ENCODE assay signal across 30 cellular contexts in the genomic region with DNA sequence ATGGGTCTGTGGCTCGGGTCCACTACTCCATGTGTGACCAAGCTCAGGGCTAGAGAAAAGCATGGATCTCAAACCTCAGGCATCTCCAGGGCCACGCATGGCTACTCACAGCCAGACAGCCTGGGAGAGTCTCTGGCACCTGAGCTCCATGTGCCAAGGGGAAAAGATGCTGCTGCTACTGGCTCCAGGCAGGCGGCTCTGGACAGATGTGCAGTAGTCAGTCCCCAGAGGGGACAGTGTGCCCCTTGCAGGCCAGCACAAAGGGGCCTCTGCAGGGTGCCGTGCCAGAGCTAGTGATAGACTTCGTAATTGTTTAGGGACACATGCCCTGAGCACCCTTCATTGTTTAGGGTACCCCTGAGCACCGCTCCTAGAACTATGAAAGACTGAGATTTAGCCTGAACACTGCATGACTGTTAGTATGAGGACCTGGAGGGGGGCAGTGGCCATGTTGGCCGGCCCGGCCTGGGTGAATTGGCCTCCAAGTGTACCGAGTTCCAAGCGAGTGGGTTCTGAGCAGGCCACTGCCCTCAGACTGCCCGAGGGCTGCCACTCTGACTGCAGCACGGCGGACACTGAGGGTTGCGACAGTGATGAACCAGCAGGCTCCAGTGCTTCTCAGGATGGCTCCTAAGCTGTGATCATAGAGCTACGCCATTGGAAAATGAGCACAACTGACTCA.
"Had no signal": no experiment of that assay in that cellular context is flagged by ENCODE, and none has a peak within 500 bp of the region (broad histone marks: within the 10 kb centered on the region; RNA-seq: fewer than 3 reads in every experiment).

No MANE protein-coding gene starts in this region.

- H3K36me3 Mint-ChIP-seq: activated CD8-positive, alpha-beta memory T cell treated with anti-CD3 and anti-CD28 coated beads, Interleukin-2, amount 10 ng/mL, durations not matched to agents 7 days and 5 days; activated naive CD4-positive, alpha-beta T cell treated with anti-CD3 and anti-CD28 coated beads, Interleukin-2, amount 50 U/mL, for 72 hours; brain; T-cell had no signal

- H3K4me1 Mint-ChIP-seq: activated B cell treated with CpG ODN at 0.5 μM for 24 hours; activated CD4-positive, alpha-beta T cell treated with anti-CD3 and anti-CD28 coated beads, Interleukin-2, amount 10 ng/mL, durations not matched to agents 24 days and 14 days; activated CD8-positive, alpha-beta memory T cell treated with anti-CD3 and anti-CD28 coated beads, Interleukin-2, amount 10 ng/mL, durations not matched to agents 7 days and 5 days; activated naive CD8-positive, alpha-beta T cell treated with anti-CD3 and anti-CD28 coated beads, Interleukin-2, amount 50 U/mL, for 24 hours; T-cell had no signal

- H3K27ac Mint-ChIP-seq: activated B cell treated with CpG ODN at 0.5 μM for 24 hours; activated CD4-positive, alpha-beta T cell treated with anti-CD3 and anti-CD28 coated beads, Interleukin-2, amount 10 ng/mL, durations not matched to agents 24 days and 14 days; activated CD8-positive, alpha-beta memory T cell treated with anti-CD3 and anti-CD28 coated beads, Interleukin-2, amount 10 ng/mL, durations not matched to agents 7 days and 5 days; activated naive CD4-positive, alpha-beta T cell treated with anti-CD3 and anti-CD28 coated beads, Interleukin-2, amount 50 U/mL, for 72 hours; activated naive CD8-positive, alpha-beta T cell treated with anti-CD3 and anti-CD28 coated beads, Interleukin-2, amount 50 U/mL, for 24 hours; activated T-cell treated with anti-CD3 and anti-CD28 coated beads, Interleukin-2, amount 50 U/mL, for 24 hours; activated T-helper 1 cell treated with anti-CD3 and anti-CD28 coated beads, Interleukin-12 subunit alpha, Interleukin-12 subunit beta, Interleukin-2, Interleukin-4 antibody, amounts not matched to agents 30 ng/mL and 10 ng/mL and 1 ng/mL, durations not matched to agents 14 hours and 24 hours and 36 hours; brain; T-cell had no signal

- DNase-seq: activated B cell treated with CpG ODN at 0.5 μM for 24 hours; activated CD4-positive, alpha-beta T cell treated with anti-CD3 and anti-CD28 coated beads for 1 hour; activated CD4-positive, alpha-beta T cell treated with anti-CD3 and anti-CD28 coated beads, Interleukin-2, amount 10 ng/mL, durations not matched to agents 24 days and 14 days; activated CD4-positive, alpha-beta T cell treated with anti-CD3 and anti-CD28 coated beads, Interleukin-2, amount 50 U/mL, for 48 hours; activated CD8-positive, alpha-beta memory T cell treated with anti-CD3 and anti-CD28 coated beads, Interleukin-2, amount 10 ng/mL, durations not matched to agents 7 days and 5 days; activated effector memory CD4-positive, alpha-beta T cell treated with Interleukin-2 at 50 U/mL for 16 hours; activated naive CD4-positive, alpha-beta T cell treated with Interleukin-2 at 50 U/mL for 16 hours; activated naive CD8-positive, alpha-beta T cell treated with anti-CD3 and anti-CD28 coated beads, Interleukin-2, amount 50 U/mL, for 24 hours; activated T-cell treated with anti-CD3 and anti-CD28 coated beads, Interleukin-2, amount 50 U/mL, for 24 hours; amniotic stem cell; Kasumi-1; NCI-H1105 treated with DMSO at 0.1 percent for 48 hours; NCI-H1436 treated with DMSO at 0.1 percent for 48 hours; NCI-H187 treated with DMSO at 0.1 percent for 48 hours; NCI-H2081 treated with DMSO at 0.1 percent for 48 hours; NCI-H226; NCI-H526; NCI-H82; RPMI8226; T-cell; T-helper 2 cell; T1000 had no signal

- H3K4me3 Mint-ChIP-seq: activated B cell treated with CpG ODN at 0.5 μM for 24 hours; activated CD4-positive, alpha-beta T cell treated with anti-CD3 and anti-CD28 coated beads, Interleukin-2, amount 10 ng/mL, durations not matched to agents 24 days and 14 days; activated CD8-positive, alpha-beta memory T cell treated with anti-CD3 and anti-CD28 coated beads, Interleukin-2, amount 10 ng/mL, durations not matched to agents 7 days and 5 days; activated naive CD8-positive, alpha-beta T cell treated with anti-CD3 and anti-CD28 coated beads, Interleukin-2, amount 50 U/mL, for 24 hours; activated T-cell treated with anti-CD3 and anti-CD28 coated beads, Interleukin-2, amount 50 U/mL, for 24 hours; activated T-helper 1 cell treated with anti-CD3 and anti-CD28 coated beads, Interleukin-12 subunit alpha, Interleukin-12 subunit beta, Interleukin-2, Interleukin-4 antibody, amounts not matched to agents 30 ng/mL and 10 ng/mL and 1 ng/mL, durations not matched to agents 14 hours and 24 hours and 36 hours; brain; T-cell had no signal

- FAIRE-seq: astrocyte, K562, TTC549 had no signal

- H3K27me3 Mint-ChIP-seq: activated B cell treated with CpG ODN at 0.5 μM for 24 hours; activated CD4-positive, alpha-beta T cell treated with anti-CD3 and anti-CD28 coated beads, Interleukin-2, amount 10 ng/mL, durations not matched to agents 24 days and 14 days; activated CD8-positive, alpha-beta memory T cell treated with anti-CD3 and anti-CD28 coated beads, Interleukin-2, amount 10 ng/mL, durations not matched to agents 7 days and 5 days; activated naive CD8-positive, alpha-beta T cell treated with anti-CD3 and anti-CD28 coated beads, Interleukin-2, amount 50 U/mL, for 24 hours; activated T-cell treated with anti-CD3 and anti-CD28 coated beads, Interleukin-2, amount 50 U/mL, for 24 hours; T-cell had no signal

- H3K27ac ChIP-seq: SK-N-MC had no signal

- ATAC-seq: activated CD8-positive, alpha-beta memory T cell treated with anti-CD3 and anti-CD28 coated beads, Interleukin-2, amount 10 ng/mL, durations not matched to agents 7 days and 5 days; activated naive CD4-positive, alpha-beta T cell treated with anti-CD3 and anti-CD28 coated beads, Interleukin-2, amount 50 U/mL, for 72 hours; activated naive CD8-positive, alpha-beta T cell treated with anti-CD3 and anti-CD28 coated beads, Interleukin-2, amount 50 U/mL, for 24 hours; K562; Right ventricle myocardium inferior; T-cell had no signal

- H3K4me3 ChIP-seq: K562, SK-N-MC had no signal

- H3K9me3 Mint-ChIP-seq: activated B cell treated with CpG ODN at 0.5 μM for 24 hours; activated CD4-positive, alpha-beta T cell treated with anti-CD3 and anti-CD28 coated beads, Interleukin-2, amount 10 ng/mL, durations not matched to agents 24 days and 14 days; activated T-cell treated with anti-CD3 and anti-CD28 coated beads, Interleukin-2, amount 50 U/mL, for 24 hours; activated T-helper 1 cell treated with anti-CD3 and anti-CD28 coated beads, Interleukin-12 subunit alpha, Interleukin-12 subunit beta, Interleukin-2, Interleukin-4 antibody, amounts not matched to agents 30 ng/mL and 10 ng/mL and 1 ng/mL, durations not matched to agents 14 hours and 24 hours and 36 hours had no signal
